In the genomic region with DNA sequence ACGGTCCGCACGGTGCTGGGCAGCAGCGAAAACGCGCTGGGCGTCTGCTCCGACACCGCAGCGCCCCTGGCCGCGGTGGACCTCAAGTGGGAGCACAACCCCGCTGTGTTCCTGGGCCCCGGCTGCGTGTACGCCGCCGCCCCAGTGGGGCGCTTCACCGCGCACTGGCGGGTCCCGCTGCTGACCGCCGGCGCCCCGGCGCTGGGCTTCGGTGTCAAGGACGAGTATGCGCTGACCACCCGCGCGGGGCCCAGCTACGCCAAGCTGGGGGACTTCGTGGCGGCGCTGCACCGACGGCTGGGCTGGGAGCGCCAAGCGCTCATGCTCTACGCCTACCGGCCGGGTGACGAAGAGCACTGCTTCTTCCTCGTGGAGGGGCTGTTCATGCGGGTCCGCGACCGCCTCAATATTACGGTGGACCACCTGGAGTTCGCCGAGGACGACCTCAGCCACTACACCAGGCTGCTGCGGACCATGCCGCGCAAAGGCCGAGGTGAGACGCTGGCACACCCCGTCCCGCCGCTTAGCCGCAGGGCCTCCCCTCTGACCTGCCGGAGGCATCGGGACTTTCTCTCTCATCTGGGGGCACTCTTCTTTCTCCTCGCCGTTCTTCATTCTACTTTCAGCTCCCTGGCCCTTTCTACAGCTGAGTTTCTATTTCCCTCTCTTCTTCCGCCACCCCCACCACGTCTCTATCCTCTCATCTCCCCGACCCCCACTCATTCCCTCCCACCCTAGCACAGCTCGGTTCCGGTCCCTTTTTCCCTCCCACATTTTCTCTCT, we compare ENCODE assay signal across 1 cellular context.
TF ChIP-seq lines count a peak whose summit lies in the region.

No MANE protein-coding gene starts in this region.

TF ChIP-seq in HepG2, 621 proteins besides CTCF, POLR2A, EP300 and RAD21 (continued from another document and continues in another):
- TF ChIP-seq PRDM15 (CRISPR knock-in tag; IDR thresholded peaks at IDR 0.05) (peak; percentile 32; the same call in 1 of the 2 replicates), RNF219 (CRISPR knock-in tag; IDR thresholded peaks at IDR 0.05) (no peak), ZNF512 (CRISPR knock-in tag; IDR thresholded peaks at IDR 0.05) (peak; percentile 28; the same call in 1 of the 2 replicates), ATF1 (CRISPR knock-in tag; IDR thresholded peaks at IDR 0.05) (no peak), ZIK1 (CRISPR knock-in tag; IDR thresholded peaks at IDR 0.05; ENCODE audit: borderline replicate concordance, low read depth) (no peak), ATF2 (CRISPR knock-in tag; IDR thresholded peaks at IDR 0.05) (no peak), ZNF768 (CRISPR knock-in tag; IDR thresholded peaks at IDR 0.05) (0 out of 2 replicates have a peak, but pooled peaks have one; percentile 14), SATB2 (CRISPR knock-in tag; IDR thresholded peaks at IDR 0.05) (peak; percentile 68; the same call in 1 of the 2 replicates), ADNP (CRISPR knock-in tag; IDR thresholded peaks at IDR 0.05) (peak; percentile 57; the same call in 1 of the 2 replicates), MAFG (CRISPR knock-in tag; IDR thresholded peaks at IDR 0.05) (peak; percentile 37; the same call in 1 of the 2 replicates), KAT8 (CRISPR knock-in tag; IDR thresholded peaks at IDR 0.05) (no peak), REL (CRISPR knock-in tag; conservative IDR thresholded peaks at IDR 0.05) (0 out of 2 replicates have a peak, but pooled peaks have one; percentile 13), KLF12 (CRISPR knock-in tag; IDR thresholded peaks at IDR 0.05; ENCODE audit: borderline replicate concordance) (0 out of 2 replicates have a peak, but pooled peaks have one; percentile 28), NR1H2 (CRISPR knock-in tag; IDR thresholded peaks at IDR 0.05; ENCODE audit: borderline replicate concordance, low read depth) (no peak), NCOA1 (CRISPR knock-in tag; IDR thresholded peaks at IDR 0.05) (no peak), ZFY (CRISPR knock-in tag; IDR thresholded peaks at IDR 0.05) (peak; percentile 32; the same call in 1 of the 2 replicates), ZFP36L2 (CRISPR knock-in tag; IDR thresholded peaks at IDR 0.05) (no peak), BCL3 (CRISPR knock-in tag; IDR thresholded peaks at IDR 0.05) (no peak), ZNF547 (CRISPR knock-in tag; IDR thresholded peaks at IDR 0.05) (0 out of 2 replicates have a peak, but pooled peaks have one; percentile 39), GTF2F1 (IDR thresholded peaks at IDR 0.05; ENCODE audit: low read length) (no peak), ZNF607 (CRISPR knock-in tag; IDR thresholded peaks at IDR 0.05; ENCODE audit: borderline replicate concordance) (0 out of 2 replicates have a peak, but pooled peaks have one; percentile 30), ZNF232 (CRISPR knock-in tag; IDR thresholded peaks at IDR 0.05; ENCODE audit: borderline replicate concordance) (no peak)
- TF ChIP-seq, protein P1, sequence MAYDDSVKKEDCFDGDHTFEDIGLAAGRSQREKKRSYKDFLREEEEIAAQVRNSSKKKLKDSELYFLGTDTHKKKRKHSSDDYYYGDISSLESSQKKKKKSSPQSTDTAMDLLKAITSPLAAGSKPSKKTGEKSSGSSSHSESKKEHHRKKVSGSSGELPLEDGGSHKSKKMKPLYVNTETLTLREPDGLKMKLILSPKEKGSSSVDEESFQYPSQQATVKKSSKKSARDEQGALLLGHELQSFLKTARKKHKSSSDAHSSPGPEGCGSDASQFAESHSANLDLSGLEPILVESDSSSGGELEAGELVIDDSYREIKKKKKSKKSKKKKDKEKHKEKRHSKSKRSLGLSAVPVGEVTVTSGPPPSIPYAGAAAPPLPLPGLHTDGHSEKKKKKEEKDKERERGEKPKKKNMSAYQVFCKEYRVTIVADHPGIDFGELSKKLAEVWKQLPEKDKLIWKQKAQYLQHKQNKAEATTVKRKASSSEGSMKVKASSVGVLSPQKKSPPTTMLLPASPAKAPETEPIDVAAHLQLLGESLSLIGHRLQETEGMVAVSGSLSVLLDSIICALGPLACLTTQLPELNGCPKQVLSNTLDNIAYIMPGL (CRISPR knock-in tag; IDR thresholded peaks at IDR 0.05; ENCODE audit: borderline replicate concordance in 1 of 2, low read depth in 1 of 2): peak in 1 of 2 experiments; percentile 39; a peak in 1 of 4 replicates
- TF ChIP-seq, protein P2, sequence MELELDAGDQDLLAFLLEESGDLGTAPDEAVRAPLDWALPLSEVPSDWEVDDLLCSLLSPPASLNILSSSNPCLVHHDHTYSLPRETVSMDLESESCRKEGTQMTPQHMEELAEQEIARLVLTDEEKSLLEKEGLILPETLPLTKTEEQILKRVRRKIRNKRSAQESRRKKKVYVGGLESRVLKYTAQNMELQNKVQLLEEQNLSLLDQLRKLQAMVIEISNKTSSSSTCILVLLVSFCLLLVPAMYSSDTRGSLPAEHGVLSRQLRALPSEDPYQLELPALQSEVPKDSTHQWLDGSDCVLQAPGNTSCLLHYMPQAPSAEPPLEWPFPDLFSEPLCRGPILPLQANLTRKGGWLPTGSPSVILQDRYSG (CRISPR knock-in tag; IDR thresholded peaks at IDR 0.05): peak; percentile 41; the same call in 1 of the 2 replicates
- TF ChIP-seq, protein P3, sequence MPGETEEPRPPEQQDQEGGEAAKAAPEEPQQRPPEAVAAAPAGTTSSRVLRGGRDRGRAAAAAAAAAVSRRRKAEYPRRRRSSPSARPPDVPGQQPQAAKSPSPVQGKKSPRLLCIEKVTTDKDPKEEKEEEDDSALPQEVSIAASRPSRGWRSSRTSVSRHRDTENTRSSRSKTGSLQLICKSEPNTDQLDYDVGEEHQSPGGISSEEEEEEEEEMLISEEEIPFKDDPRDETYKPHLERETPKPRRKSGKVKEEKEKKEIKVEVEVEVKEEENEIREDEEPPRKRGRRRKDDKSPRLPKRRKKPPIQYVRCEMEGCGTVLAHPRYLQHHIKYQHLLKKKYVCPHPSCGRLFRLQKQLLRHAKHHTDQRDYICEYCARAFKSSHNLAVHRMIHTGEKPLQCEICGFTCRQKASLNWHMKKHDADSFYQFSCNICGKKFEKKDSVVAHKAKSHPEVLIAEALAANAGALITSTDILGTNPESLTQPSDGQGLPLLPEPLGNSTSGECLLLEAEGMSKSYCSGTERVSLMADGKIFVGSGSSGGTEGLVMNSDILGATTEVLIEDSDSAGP (CRISPR knock-in tag; IDR thresholded peaks at IDR 0.05; ENCODE audit: borderline replicate concordance): peak; percentile 64; the same call in 1 of the 2 replicates
- TF ChIP-seq, protein P4, sequence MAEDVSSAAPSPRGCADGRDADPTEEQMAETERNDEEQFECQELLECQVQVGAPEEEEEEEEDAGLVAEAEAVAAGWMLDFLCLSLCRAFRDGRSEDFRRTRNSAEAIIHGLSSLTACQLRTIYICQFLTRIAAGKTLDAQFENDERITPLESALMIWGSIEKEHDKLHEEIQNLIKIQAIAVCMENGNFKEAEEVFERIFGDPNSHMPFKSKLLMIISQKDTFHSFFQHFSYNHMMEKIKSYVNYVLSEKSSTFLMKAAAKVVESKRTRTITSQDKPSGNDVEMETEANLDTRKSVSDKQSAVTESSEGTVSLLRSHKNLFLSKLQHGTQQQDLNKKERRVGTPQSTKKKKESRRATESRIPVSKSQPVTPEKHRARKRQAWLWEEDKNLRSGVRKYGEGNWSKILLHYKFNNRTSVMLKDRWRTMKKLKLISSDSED (CRISPR knock-in tag; IDR thresholded peaks at IDR 0.05): peak; percentile 70; the same call in 1 of the 2 replicates
- TF ChIP-seq, protein P5, sequence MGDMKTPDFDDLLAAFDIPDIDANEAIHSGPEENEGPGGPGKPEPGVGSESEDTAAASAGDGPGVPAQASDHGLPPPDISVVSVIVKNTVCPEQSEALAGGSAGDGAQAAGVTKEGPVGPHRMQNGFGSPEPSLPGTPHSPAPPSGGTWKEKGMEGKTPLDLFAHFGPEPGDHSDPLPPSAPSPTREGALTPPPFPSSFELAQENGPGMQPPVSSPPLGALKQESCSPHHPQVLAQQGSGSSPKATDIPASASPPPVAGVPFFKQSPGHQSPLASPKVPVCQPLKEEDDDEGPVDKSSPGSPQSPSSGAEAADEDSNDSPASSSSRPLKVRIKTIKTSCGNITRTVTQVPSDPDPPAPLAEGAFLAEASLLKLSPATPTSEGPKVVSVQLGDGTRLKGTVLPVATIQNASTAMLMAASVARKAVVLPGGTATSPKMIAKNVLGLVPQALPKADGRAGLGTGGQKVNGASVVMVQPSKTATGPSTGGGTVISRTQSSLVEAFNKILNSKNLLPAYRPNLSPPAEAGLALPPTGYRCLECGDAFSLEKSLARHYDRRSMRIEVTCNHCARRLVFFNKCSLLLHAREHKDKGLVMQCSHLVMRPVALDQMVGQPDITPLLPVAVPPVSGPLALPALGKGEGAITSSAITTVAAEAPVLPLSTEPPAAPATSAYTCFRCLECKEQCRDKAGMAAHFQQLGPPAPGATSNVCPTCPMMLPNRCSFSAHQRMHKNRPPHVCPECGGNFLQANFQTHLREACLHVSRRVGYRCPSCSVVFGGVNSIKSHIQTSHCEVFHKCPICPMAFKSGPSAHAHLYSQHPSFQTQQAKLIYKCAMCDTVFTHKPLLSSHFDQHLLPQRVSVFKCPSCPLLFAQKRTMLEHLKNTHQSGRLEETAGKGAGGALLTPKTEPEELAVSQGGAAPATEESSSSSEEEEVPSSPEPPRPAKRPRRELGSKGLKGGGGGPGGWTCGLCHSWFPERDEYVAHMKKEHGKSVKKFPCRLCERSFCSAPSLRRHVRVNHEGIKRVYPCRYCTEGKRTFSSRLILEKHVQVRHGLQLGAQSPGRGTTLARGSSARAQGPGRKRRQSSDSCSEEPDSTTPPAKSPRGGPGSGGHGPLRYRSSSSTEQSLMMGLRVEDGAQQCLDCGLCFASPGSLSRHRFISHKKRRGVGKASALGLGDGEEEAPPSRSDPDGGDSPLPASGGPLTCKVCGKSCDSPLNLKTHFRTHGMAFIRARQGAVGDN (CRISPR knock-in tag; IDR thresholded peaks at IDR 0.05): peak; percentile 76
